Comparison of ENCODE assay signal across 19 cellular contexts in genomic region chr6:104229057-104229456, GRCh38.
A peak's percentile ranks its signal among the peaks of the same experiment; 100 is the strongest.
DNase-seq lines count a peak whose midpoint lies in the region; ATAC-seq and TF ChIP-seq lines count a peak whose summit lies in the region.
"Had no signal": no experiment of that assay in that cellular context is flagged by ENCODE, and none has a peak within 500 bp of the region (broad histone marks: within the 10 kb centered on the region; RNA-seq: fewer than 3 reads in every experiment).

No MANE protein-coding gene starts in this region.

- H3K27me3 Mint-ChIP-seq in nephron progenitor cell (ENCODE audit: low read depth, poor library complexity), result no peaks in the 10 kb centered on the region
- peaks cover 0 to 1% (median 1%) of the 10 kb centered on the region in 3 donors for H3K27me3 Mint-ChIP-seq in CD14-positive monocyte (ENCODE audit: low read depth in 3 of 3)
- H3K27me3 Mint-ChIP-seq: activated naive CD4-positive, alpha-beta T cell treated with anti-CD3 and anti-CD28 coated beads, Interleukin-2, amount 10 ng/mL, durations not matched to agents 7 days and 5 days; activated T-cell treated with anti-CD3 and anti-CD28 coated beads, Interleukin-2, amount 50 U/mL, for 24 hours; central memory CD8-positive, alpha-beta T cell; IgD-negative memory B cell had no signal

- no peak for TF ChIP-seq CTCF in nephron progenitor cell (IDR thresholded peaks at IDR 0.05)
- no peak for TF ChIP-seq CTCF in CD14-positive monocyte (IDR thresholded peaks at IDR 0.05)

- DNase-seq in DMS79 treated with DMSO at 0.1 percent for 48 hours (lab: John Stamatoyannopoulos, UW) (peak; percentile 89), NCI-H2029 treated with DMSO at 0.1 percent for 48 hours (lab: John Stamatoyannopoulos, UW) (peak; percentile 93), NCI-H748 treated with DMSO at 0.1 percent for 48 hours (lab: John Stamatoyannopoulos, UW) (peak; percentile 97), nephron progenitor cell (no peak), CD14-positive monocyte (ENCODE audit: low spot score) (no peak)
- DNase-seq: activated CD4-positive, CD25-positive, alpha-beta regulatory T cell treated with anti-CD3 and anti-CD28 coated beads, Interleukin-2, amount 50 U/mL, for 72 hours; activated CD8-positive, alpha-beta T cell treated with anti-CD3 and anti-CD28 coated beads, Interleukin-2, amount 10 ng/mL, durations not matched to agents 7 days and 5 days; activated naive CD4-positive, alpha-beta T cell treated with anti-CD3 and anti-CD28 coated beads, Interleukin-2, amount 10 ng/mL, durations not matched to agents 7 days and 5 days; activated T-cell treated with anti-CD3 and anti-CD28 coated beads, Interleukin-2, amount 50 U/mL, for 24 hours; anterior cingulate cortex; DMS 273 treated with DMSO at 0.1 percent for 48 hours; erythroblast; gastrocnemius medialis; natural killer cell; NCI-H2171 had no signal

- ATAC-seq in GM18907 (IDR thresholded peaks at IDR 0.05; ENCODE audit: unreplicated experiment) (no peak), GM19455 (IDR thresholded peaks at IDR 0.05; ENCODE audit: unreplicated experiment) (no peak)
- ATAC-seq: activated CD8-positive, alpha-beta T cell treated with anti-CD3 and anti-CD28 coated beads, Interleukin-2, amount 10 ng/mL, durations not matched to agents 7 days and 5 days; gastrocnemius medialis; natural killer cell had no signal

- H3K27ac Mint-ChIP-seq in nephron progenitor cell, result peak overlapping the region; percentile 42
- H3K27ac Mint-ChIP-seq in CD14-positive monocyte, result no peak overlapping the region
- H3K27ac Mint-ChIP-seq: activated CD8-positive, alpha-beta T cell treated with anti-CD3 and anti-CD28 coated beads, Interleukin-2, amount 10 ng/mL, durations not matched to agents 7 days and 5 days; activated naive CD4-positive, alpha-beta T cell treated with anti-CD3 and anti-CD28 coated beads, Interleukin-2, amount 10 ng/mL, durations not matched to agents 7 days and 5 days; activated T-cell treated with anti-CD3 and anti-CD28 coated beads, Interleukin-2, amount 50 U/mL, for 24 hours; IgD-negative memory B cell; natural killer cell had no signal

- no peak overlapping the region for H3K4me3 Mint-ChIP-seq in nephron progenitor cell
- no peak overlapping the region for H3K4me3 Mint-ChIP-seq in CD14-positive monocyte
- H3K4me3 Mint-ChIP-seq: activated CD8-positive, alpha-beta T cell treated with anti-CD3 and anti-CD28 coated beads, Interleukin-2, amount 10 ng/mL, durations not matched to agents 7 days and 5 days; activated naive CD4-positive, alpha-beta T cell treated with anti-CD3 and anti-CD28 coated beads, Interleukin-2, amount 10 ng/mL, durations not matched to agents 7 days and 5 days; activated T-cell treated with anti-CD3 and anti-CD28 coated beads, Interleukin-2, amount 50 U/mL, for 24 hours; central memory CD8-positive, alpha-beta T cell; IgD-negative memory B cell; natural killer cell had no signal

- no peaks in the 10 kb centered on the region for H3K36me3 Mint-ChIP-seq in nephron progenitor cell (ENCODE audit: low read depth)
- no peaks in the 10 kb centered on the region for H3K36me3 Mint-ChIP-seq in CD14-positive monocyte
- H3K36me3 Mint-ChIP-seq: activated naive CD4-positive, alpha-beta T cell treated with anti-CD3 and anti-CD28 coated beads, Interleukin-2, amount 10 ng/mL, durations not matched to agents 7 days and 5 days; IgD-negative memory B cell; natural killer cell had no signal

- peaks cover 40% of the 10 kb centered on the region for H3K4me1 Mint-ChIP-seq in nephron progenitor cell
- no peaks in the 10 kb centered on the region for H3K4me1 Mint-ChIP-seq in CD14-positive monocyte
- H3K4me1 Mint-ChIP-seq: activated naive CD4-positive, alpha-beta T cell treated with anti-CD3 and anti-CD28 coated beads, Interleukin-2, amount 10 ng/mL, durations not matched to agents 7 days and 5 days; central memory CD8-positive, alpha-beta T cell; natural killer cell had no signal

- intact Hi-C loops in CD14-positive monocyte (cut with micrococcal nuclease), result no loop called here

- no peaks in the 10 kb centered on the region for H3K9me3 Mint-ChIP-seq in nephron progenitor cell
- H3K9me3 Mint-ChIP-seq in CD14-positive monocyte, result peaks cover 0 to 2% (median 0%) of the 10 kb centered on the region in 7 donors
- H3K9me3 Mint-ChIP-seq: activated naive CD4-positive, alpha-beta T cell treated with anti-CD3 and anti-CD28 coated beads, Interleukin-2, amount 10 ng/mL, durations not matched to agents 7 days and 5 days; activated T-cell treated with anti-CD3 and anti-CD28 coated beads, Interleukin-2, amount 50 U/mL, for 24 hours; IgD-negative memory B cell had no signal

Comparison
In these comparisons a context has a peak if more than half of its experiments do, and no peak if none do; other contexts are left out.
1. DNase-seq: peak in DMS79 treated with DMSO at 0.1 percent for 48 hours (single experiment), NCI-H2029 treated with DMSO at 0.1 percent for 48 hours (single experiment) and NCI-H748 treated with DMSO at 0.1 percent for 48 hours (single experiment); none in nephron progenitor cell (single experiment) and CD14-positive monocyte (single experiment).